8 cellular contexts compared by ENCODE assay signal in the genomic region with DNA sequence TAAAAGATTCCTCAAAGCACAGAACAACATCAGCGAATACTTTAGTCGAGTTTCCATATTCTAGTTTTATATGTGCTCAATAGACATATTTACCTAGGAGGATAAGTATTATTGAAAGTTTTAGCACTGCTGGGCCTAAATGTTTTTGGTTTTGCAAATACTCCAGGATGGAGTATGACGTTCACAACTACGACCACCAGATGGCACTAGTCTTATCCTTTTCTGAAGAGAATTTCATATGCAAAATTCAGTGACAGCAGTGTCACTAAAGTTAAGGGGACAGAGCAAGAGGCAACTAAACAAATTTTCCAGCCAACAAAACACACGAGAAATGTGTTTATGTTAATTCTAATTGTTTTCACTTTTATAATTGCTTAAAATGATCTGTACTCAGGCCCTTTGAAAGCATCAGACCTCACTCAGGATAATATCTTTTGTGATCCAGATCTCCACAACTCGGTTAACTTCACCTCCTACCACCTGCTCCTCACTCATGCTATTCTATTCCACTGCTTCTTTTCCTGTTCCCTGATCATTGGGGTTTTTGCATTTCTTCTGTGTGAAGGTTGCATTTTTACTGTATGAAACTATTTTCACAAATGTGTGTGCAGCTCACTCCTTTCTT.
DNase-seq lines count a peak whose midpoint lies in the region; ATAC-seq and TF ChIP-seq lines count a peak whose summit lies in the region.

No MANE protein-coding gene starts in this region.

- no peaks in the 10 kb centered on the region for H3K4me1 ChIP-seq in cardiac muscle cell (ENCODE audit: low read depth)

- H3K36me3 ChIP-seq in cardiac muscle cell = no peaks in the 10 kb centered on the region

- no peaks in the 10 kb centered on the region for H3K27me3 Mint-ChIP-seq in activated T-cell treated with anti-CD3 and anti-CD28 coated beads, Interleukin-2, amount 50 U/mL, for 72 hours (ENCODE audit: low read depth)
- no peaks in the 10 kb centered on the region for H3K27me3 Mint-ChIP-seq in activated T-helper 17 cell treated with anti-CD3 and anti-CD28 coated beads, Interleukin-2, amount 50 U/mL, for 72 hours

- H3K36me3 Mint-ChIP-seq in activated T-cell treated with anti-CD3 and anti-CD28 coated beads, Interleukin-2, amount 50 U/mL, for 72 hours (ENCODE audit: insufficient read depth in 2 of 2) = no peaks in the 10 kb centered on the region
- H3K36me3 Mint-ChIP-seq in activated T-helper 17 cell treated with anti-CD3 and anti-CD28 coated beads, Interleukin-2, amount 50 U/mL, for 72 hours (ENCODE audit: low read depth) = no peaks in the 10 kb centered on the region

- H3K27me3 ChIP-seq in cardiac muscle cell = no peaks in the 10 kb centered on the region

- TF ChIP-seq CTCF in cardiac muscle cell (IDR thresholded peaks at IDR 0.05; ENCODE audit: low read depth, low read length) = peak; percentile 70

- no peak overlapping the region for H3K4me3 Mint-ChIP-seq in activated T-cell treated with anti-CD3 and anti-CD28 coated beads, Interleukin-2, amount 50 U/mL, for 72 hours
- no peak overlapping the region for H3K4me3 Mint-ChIP-seq in activated T-helper 17 cell treated with anti-CD3 and anti-CD28 coated beads, Interleukin-2, amount 50 U/mL, for 72 hours

- H3K27ac ChIP-seq in cardiac muscle cell = no peak overlapping the region

- ATAC-seq in GM19468 (IDR thresholded peaks at IDR 0.05; ENCODE audit: extremely low read depth, unreplicated experiment) (peak; percentile 86), HG03460 (IDR thresholded peaks at IDR 0.05; ENCODE audit: unreplicated experiment) (peak; percentile 87)
- no peak for ATAC-seq in activated T-cell treated with anti-CD3 and anti-CD28 coated beads, Interleukin-2, amount 50 U/mL, for 72 hours (replicated peaks in 1 of 2)
- ATAC-seq in activated T-helper 17 cell treated with anti-CD3 and anti-CD28 coated beads, Interleukin-2, amount 50 U/mL, for 72 hours (replicated peaks) = no peak

- H3K9me3 Mint-ChIP-seq in activated T-cell treated with anti-CD3 and anti-CD28 coated beads, Interleukin-2, amount 50 U/mL, for 72 hours = no peaks in the 10 kb centered on the region
- H3K9me3 Mint-ChIP-seq in activated T-helper 17 cell treated with anti-CD3 and anti-CD28 coated beads, Interleukin-2, amount 50 U/mL, for 72 hours = no peaks in the 10 kb centered on the region

- no peak overlapping the region for H3K27ac Mint-ChIP-seq in activated T-cell treated with anti-CD3 and anti-CD28 coated beads, Interleukin-2, amount 50 U/mL, for 72 hours
- no peak overlapping the region for H3K27ac Mint-ChIP-seq in activated T-helper 17 cell treated with anti-CD3 and anti-CD28 coated beads, Interleukin-2, amount 50 U/mL, for 72 hours

- DNase-seq in EL (peak; percentile 31), NCI-H460 (ENCODE audit: extremely low read depth, low read depth) (peak; percentile 41), cardiac muscle cell (ENCODE audit: low read depth in 1 of 2, low spot score in 1 of 2) (peak; percentile 63 to 82), retina (peak; percentile 55)
- peak; percentile 27 to 32 for DNase-seq in activated T-cell treated with anti-CD3 and anti-CD28 coated beads, Interleukin-2, amount 50 U/mL, for 72 hours

- no peaks in the 10 kb centered on the region for H3K9me3 ChIP-seq in cardiac muscle cell (ENCODE audit: low read depth)

- no peak overlapping the region for H3K4me3 ChIP-seq in cardiac muscle cell

- no peaks in the 10 kb centered on the region for H3K4me1 Mint-ChIP-seq in activated T-cell treated with anti-CD3 and anti-CD28 coated beads, Interleukin-2, amount 50 U/mL, for 72 hours (ENCODE audit: low read depth)
- no peaks in the 10 kb centered on the region for H3K4me1 Mint-ChIP-seq in activated T-helper 17 cell treated with anti-CD3 and anti-CD28 coated beads, Interleukin-2, amount 50 U/mL, for 72 hours

Comparison
In these comparisons a context has a peak if more than half of its experiments do, and no peak if none do; other contexts are left out.
1. ATAC-seq: peak in GM19468 (single experiment) and HG03460 (single experiment); none in activated T-cell treated with anti-CD3 and anti-CD28 coated beads, Interleukin-2, amount 50 U/mL, for 72 hours (0 of 2) and activated T-helper 17 cell treated with anti-CD3 and anti-CD28 coated beads, Interleukin-2, amount 50 U/mL, for 72 hours (single experiment).
2. Peak in every context shown above with its lines, with median percentiles within 50 percentile points of each other: DNase-seq.